Comparison of ENCODE assay signal across 9 cellular contexts in genomic region chr13:113586661-113587479, GRCh38. TPM values are rescaled to one million over a fixed set of nuclear protein-coding genes. Genes with fewer than 3 reads are reported as not detected.
DNase-seq lines count a peak whose midpoint lies in the region; ATAC-seq and TF ChIP-seq lines count a peak whose summit lies in the region.
"Had no signal": no experiment of that assay in that cellular context is flagged by ENCODE, and none has a peak within 500 bp of the region (broad histone marks: within the 10 kb centered on the region; RNA-seq: fewer than 3 reads in every experiment).

No MANE protein-coding gene starts in this region.

- peak; percentile 16 for DNase-seq in GM10248 (ENCODE audit: extremely low spot score)
- peak; percentile 50 for DNase-seq in coronary artery (ENCODE audit: low spot score)
- peak; percentile 61 for DNase-seq in posterior vena cava (ENCODE audit: low spot score)
- no peak for DNase-seq in medulla oblongata (ENCODE audit: extremely low spot score)
- DNase-seq: MG63 had no signal

- peak overlapping the region; percentile 95; the same call in 1 of the 2 replicates for H3K4me2 ChIP-seq in OCI-LY1 (ENCODE audit: low read length)

- H3K27me3 ChIP-seq in OCI-LY1 (ENCODE audit: insufficient read depth, low read length): no peaks in the 10 kb centered on the region
- H3K27me3 ChIP-seq: MG63, SJSA1 had no signal

- peaks cover 20% of the 10 kb centered on the region for H3K9me3 ChIP-seq in OCI-LY1 (ENCODE audit: low read length)
- H3K9me3 ChIP-seq: MG63 had no signal

- POLR2A ChIA-PET in GM10248 (lab: Yijun Ruan, JAX): no interaction called here

- no peak overlapping the region for H3K27ac ChIP-seq in OCI-LY1 (ENCODE audit: low read depth, low read length, poor library complexity, severe bottlenecking)
- no peak overlapping the region for H3K27ac ChIP-seq in coronary artery
- H3K27ac ChIP-seq: SJSA1 had no signal

- no peaks in the 10 kb centered on the region for H4K20me1 ChIP-seq in OCI-LY1 (ENCODE audit: insufficient read depth, low read length)

- TF ChIP-seq CTCF in GM10248 (IDR thresholded peaks at IDR 0.05; ENCODE audit: control extremely low read depth, extremely low read depth, low read depth, missing control alignments) (no peak), OCI-LY1 (IDR thresholded peaks at IDR 0.05; ENCODE audit: low read length) (no peak), coronary artery (IDR thresholded peaks at IDR 0.05) (no peak)

- H3K79me2 ChIP-seq in OCI-LY1 (ENCODE audit: insufficient read depth, low read length): peaks cover 65% of the 10 kb centered on the region

- peak overlapping the region; percentile 98; the same call in 1 of the 2 replicates for H3K9ac ChIP-seq in OCI-LY1 (ENCODE audit: low read length)

- no peaks in the 10 kb centered on the region; the same call in 1 of the 2 replicates for H3F3A ChIP-seq in OCI-LY1 (ENCODE audit: insufficient read depth, low read length)

- H2AFZ ChIP-seq in OCI-LY1 (ENCODE audit: low read length): no peak overlapping the region

- peak overlapping the region; percentile 98 for H3K4me3 ChIP-seq in OCI-LY1 (ENCODE audit: low read depth, low read length, poor library complexity, severe bottlenecking)
- H3K4me3 ChIP-seq in coronary artery: no peak overlapping the region

- CTCF ChIA-PET in GM10248 (lab: Yijun Ruan, JAX): no interaction called here

- intact Hi-C loops in posterior vena cava (cut with DNase I): no loop called here

- no peaks in the 10 kb centered on the region for H3K9me2 ChIP-seq in OCI-LY1 (ENCODE audit: low read depth, low read length)

- peaks cover 66% of the 10 kb centered on the region for H3K36me3 ChIP-seq in OCI-LY1 (ENCODE audit: insufficient read depth, low read length)

- ATAC-seq in GM21619 (IDR thresholded peaks at IDR 0.05; ENCODE audit: unreplicated experiment) (no peak), GM18511 (IDR thresholded peaks at IDR 0.05; ENCODE audit: unreplicated experiment) (no peak)

- H3K4me1 ChIP-seq in OCI-LY1 (ENCODE audit: insufficient read depth, low read length, severe bottlenecking): peaks cover 20% of the 10 kb centered on the region

RNA-seq across cellular contexts. Expression of gene TFDP1, which starts 2.3 kb away (rescaled TPM):
- 10 to 100 TPM; 36.6 to 40.3 TPM for total RNA-seq in posterior vena cava
